8 cellular contexts compared by ENCODE assay signal in genomic region chr11:61816736-61817455, GRCh38. TPM values are rescaled to one million over a fixed set of nuclear protein-coding genes. Genes with fewer than 3 reads are reported as not detected.
DNase-seq lines count a peak whose midpoint lies in the region; ATAC-seq and TF ChIP-seq lines count a peak whose summit lies in the region.

Gene FADS1 (minus strand): TSS chr11:61817003. CDS start chr11:61816929, 74 bp downstream.

- H2AK5ac ChIP-seq in mesendoderm (ENCODE audit: low read length): peak within 1 kb of the TSS; percentile 18

- H3K18ac ChIP-seq in mesendoderm (ENCODE audit: low read length): peak within 1 kb of the TSS; percentile 88

- peaks cover 23% of the 10 kb centered on the region for H3K79me2 ChIP-seq in mesendoderm (ENCODE audit: control insufficient read depth, insufficient read depth, low read length)

- H3K9me3 Mint-ChIP-seq in CD14-positive monocyte: peaks cover 0 to 5% (median 0%) of the 10 kb centered on the region in 7 donors
- H3K9me3 Mint-ChIP-seq in activated CD8-positive, alpha-beta memory T cell treated with anti-CD3 and anti-CD28 coated beads, Interleukin-2, amount 10 ng/mL, durations not matched to agents 7 days and 5 days (ENCODE audit: low read depth): no peaks in the 10 kb centered on the region
- H3K9me3 Mint-ChIP-seq in endodermal cell: peaks cover 4% of the 10 kb centered on the region

- peak within 1 kb of the TSS; percentile 90 for H3K23ac ChIP-seq in mesendoderm (ENCODE audit: low read length)

- CTCF ChIA-PET in activated CD8-positive, alpha-beta memory T cell treated with anti-CD3 and anti-CD28 coated beads, Interleukin-2, amount 10 ng/mL, durations not matched to agents 7 days and 5 days (lab: Charles Lee): interaction anchor here (1.5 to 10.5 kb wide), 4 partner anchors 12 to 20 kb away, joined by 3 to 173 read pairs (median 34); partner anchors contain the start of genes FADS2, FEN1 and TMEM258

- peak within 1 kb of the TSS; percentile 52 for H2BK120ac ChIP-seq in mesendoderm (ENCODE audit: low read depth, low read length)

- no peaks in the 10 kb centered on the region for H3K27me3 ChIP-seq in endodermal cell (ENCODE audit: control insufficient read depth, insufficient read depth, low read length, poor library complexity, severe bottlenecking)
- no peaks in the 10 kb centered on the region for H3K27me3 ChIP-seq in mesendoderm (ENCODE audit: insufficient read depth, low read length, poor library complexity)

- H3K4me3 Mint-ChIP-seq in CD14-positive monocyte (peak within 1 kb of the TSS; percentile 94 to 98), endodermal cell (peak within 1 kb of the TSS; percentile 95)
- H3K4me3 Mint-ChIP-seq in activated CD8-positive, alpha-beta memory T cell treated with anti-CD3 and anti-CD28 coated beads, Interleukin-2, amount 10 ng/mL, durations not matched to agents 7 days and 5 days: peak within 1 kb of the TSS; percentile 92

- peak within 1 kb of the TSS; percentile 81 for H3K4me2 ChIP-seq in mesendoderm (ENCODE audit: low read length)

- H3K9ac ChIP-seq in endodermal cell (ENCODE audit: extremely low read depth, low read length, poor library complexity, severe bottlenecking) (peak within 1 kb of the TSS; percentile 92), mesendoderm (ENCODE audit: low read length) (peak within 1 kb of the TSS; percentile 92)

- H3K36me3 ChIP-seq in endodermal cell (ENCODE audit: control insufficient read depth, insufficient read depth, low read length): peaks cover 21% of the 10 kb centered on the region
- H3K36me3 ChIP-seq in mesendoderm (ENCODE audit: control insufficient read depth, insufficient read depth, low read length): peaks cover 11% of the 10 kb centered on the region

- WGBS in endodermal cell (ENCODE audit: insufficient coverage in 1 of 2, insufficient read length in 1 of 2), 2 experiments: 0 to 1% methylated on average over 14 to 73 of the region's 73 CpGs
- WGBS in mesendoderm (ENCODE audit: extremely low coverage, insufficient coverage, low lambda C conversion rate): no CpG with 5 or more reads among the region's 73 CpGs

- H3K36me3 Mint-ChIP-seq in CD14-positive monocyte: peaks cover 10 to 18% of the 10 kb centered on the region in 2 donors
- H3K36me3 Mint-ChIP-seq in activated CD8-positive, alpha-beta memory T cell treated with anti-CD3 and anti-CD28 coated beads, Interleukin-2, amount 10 ng/mL, durations not matched to agents 7 days and 5 days: peaks cover 19% of the 10 kb centered on the region
- peaks cover 25% of the 10 kb centered on the region for H3K36me3 Mint-ChIP-seq in endodermal cell (ENCODE audit: low read depth)

- no peak within 1 kb of the TSS for H4K5ac ChIP-seq in mesendoderm (ENCODE audit: low read length)

- H3K56ac ChIP-seq in mesendoderm (ENCODE audit: low read length): peak within 1 kb of the TSS; percentile 97

- H3K4me1 Mint-ChIP-seq in CD14-positive monocyte: peaks cover 17% of the 10 kb centered on the region
- peaks cover 11% of the 10 kb centered on the region for H3K4me1 Mint-ChIP-seq in activated CD8-positive, alpha-beta memory T cell treated with anti-CD3 and anti-CD28 coated beads, Interleukin-2, amount 10 ng/mL, durations not matched to agents 7 days and 5 days
- peaks cover 11% of the 10 kb centered on the region for H3K4me1 Mint-ChIP-seq in endodermal cell

- H2BK15ac ChIP-seq in mesendoderm (replicated peaks; ENCODE audit: low read depth): no peak within 1 kb of the TSS

- H4K8ac ChIP-seq in mesendoderm (ENCODE audit: low read depth, low read length): no peak within 1 kb of the TSS

- DNase-seq in CD14-positive monocyte (ENCODE audit: low spot score) (peak; percentile 92), HT1080 (ENCODE audit: low read depth) (peak; percentile 98), NOMO-1 (lab: John Stamatoyannopoulos, UW; ENCODE audit: unreplicated experiment in 2 of 2) (peak; percentile 96), endodermal cell (peak; percentile 98), mesendoderm (peak; percentile 98)
- peak; percentile 88 for DNase-seq in activated CD8-positive, alpha-beta memory T cell treated with anti-CD3 and anti-CD28 coated beads, Interleukin-2, amount 10 ng/mL, durations not matched to agents 7 days and 5 days
- peak; percentile 60 for DNase-seq in stimulated activated CD8-positive, alpha-beta memory T cell treated with anti-CD3 and anti-CD28 coated beads, Interleukin-12 subunit alpha, Interleukin-12 subunit beta, amount 100 ng/mL, for 4 hours (ENCODE audit: low read depth)

- no peaks in the 10 kb centered on the region for H3K9me3 ChIP-seq in endodermal cell (ENCODE audit: control insufficient read depth, low read length)

- peaks cover 15% of the 10 kb centered on the region for H3K79me1 ChIP-seq in mesendoderm (ENCODE audit: low read length)

- peak within 1 kb of the TSS; percentile 97 for H3K4ac ChIP-seq in mesendoderm (ENCODE audit: low read depth, low read length)

- H3K27me3 Mint-ChIP-seq in CD14-positive monocyte (ENCODE audit: low read depth in 3 of 3): peaks cover 2 to 5% (median 3%) of the 10 kb centered on the region in 3 donors
- H3K27me3 Mint-ChIP-seq in activated CD8-positive, alpha-beta memory T cell treated with anti-CD3 and anti-CD28 coated beads, Interleukin-2, amount 10 ng/mL, durations not matched to agents 7 days and 5 days: peaks cover 15% of the 10 kb centered on the region
- H3K27me3 Mint-ChIP-seq in endodermal cell (ENCODE audit: insufficient read depth): no peaks in the 10 kb centered on the region

- H3K27ac Mint-ChIP-seq in CD14-positive monocyte (peak within 1 kb of the TSS; percentile 97 to 99 (median 98)), endodermal cell (peak within 1 kb of the TSS; percentile 100)
- peak within 1 kb of the TSS; percentile 91 for H3K27ac Mint-ChIP-seq in activated CD8-positive, alpha-beta memory T cell treated with anti-CD3 and anti-CD28 coated beads, Interleukin-2, amount 10 ng/mL, durations not matched to agents 7 days and 5 days

- intact Hi-C loops in CD14-positive monocyte (cut with micrococcal nuclease): loop anchor here in 1 of 2 donors (2.0 kb wide), 1 partner anchor 24 kb away; the partner anchor contains the start of genes FEN1 and TMEM258

- peak; percentile 76 for TF ChIP-seq CTCF in CD14-positive monocyte (IDR thresholded peaks at IDR 0.05)
- TF ChIP-seq CTCF in endodermal cell (conservative IDR thresholded peaks at IDR 0.05): peak; percentile 76

- H3K4me3 ChIP-seq in endodermal cell (ENCODE audit: low read length) (peak within 1 kb of the TSS; percentile 92), mesendoderm (ENCODE audit: low read length) (peak within 1 kb of the TSS; percentile 73)

- H3K4me1 ChIP-seq in endodermal cell (ENCODE audit: control insufficient read depth, insufficient read depth, low read length) (no peaks in the 10 kb centered on the region), mesendoderm (ENCODE audit: control insufficient read depth, low read depth, low read length) (peaks cover 5% of the 10 kb centered on the region)

- H3K27ac ChIP-seq in endodermal cell (ENCODE audit: low read depth, low read length) (peak within 1 kb of the TSS; percentile 97), mesendoderm (ENCODE audit: low read depth, low read length) (peak within 1 kb of the TSS; percentile 95)

- peak; percentile 50 for ATAC-seq in GM19397 (IDR thresholded peaks at IDR 0.05; ENCODE audit: unreplicated experiment)
- peak; percentile 67 for ATAC-seq in activated CD8-positive, alpha-beta memory T cell treated with anti-CD3 and anti-CD28 coated beads, Interleukin-2, amount 10 ng/mL, durations not matched to agents 7 days and 5 days

- peak within 1 kb of the TSS; percentile 99 for H2BK5ac ChIP-seq in mesendoderm (ENCODE audit: low read length)

RNA-seq across cellular contexts. Expression of gene FADS1, which starts in this region (rescaled TPM):
- polyA plus RNA-seq in CD14-positive monocyte: 10 to 100 TPM; 29.2 to 31.8 TPM
- 103 and 108 TPM in 2 replicates for total RNA-seq in HT1080 (2014; rRNA removed; shearing (Covaris generic))
- polyA plus RNA-seq in HT1080 (2015; cell fraction: cytosol; rRNA removed): 56.1 and 63.9 TPM in 2 replicates
- 66.5 and 71.3 TPM in 2 replicates for polyA plus RNA-seq in HT1080 (2015; cell fraction: nucleus; rRNA removed)
- 10 to 100 TPM; 33.8 to 35.4 TPM for total RNA-seq in activated CD8-positive, alpha-beta memory T cell treated with anti-CD3 and anti-CD28 coated beads, Interleukin-2, amount 10 ng/mL, durations not matched to agents 7 days and 5 days
- total RNA-seq in endodermal cell: 100 to 1,000 TPM; 127 to 138 TPM
- 197 TPM for polyA plus RNA-seq in endodermal cell (2013, experiment 1 of 2)
- 191 TPM for polyA plus RNA-seq in endodermal cell (2013, experiment 2 of 2)
- 104 TPM for polyA plus RNA-seq in mesendoderm (2013, experiment 1 of 2)
- polyA plus RNA-seq in mesendoderm (2013, experiment 2 of 2): 102 TPM

Comparison
In these comparisons a context has a peak if more than half of its experiments do, and no peak if none do; other contexts are left out.
1. Peak in every context shown above with its lines: DNase-seq, ATAC-seq, H3K4me3 ChIP-seq and H3K27ac ChIP-seq.